8 cellular contexts compared by ENCODE assay signal in the genomic region with DNA sequence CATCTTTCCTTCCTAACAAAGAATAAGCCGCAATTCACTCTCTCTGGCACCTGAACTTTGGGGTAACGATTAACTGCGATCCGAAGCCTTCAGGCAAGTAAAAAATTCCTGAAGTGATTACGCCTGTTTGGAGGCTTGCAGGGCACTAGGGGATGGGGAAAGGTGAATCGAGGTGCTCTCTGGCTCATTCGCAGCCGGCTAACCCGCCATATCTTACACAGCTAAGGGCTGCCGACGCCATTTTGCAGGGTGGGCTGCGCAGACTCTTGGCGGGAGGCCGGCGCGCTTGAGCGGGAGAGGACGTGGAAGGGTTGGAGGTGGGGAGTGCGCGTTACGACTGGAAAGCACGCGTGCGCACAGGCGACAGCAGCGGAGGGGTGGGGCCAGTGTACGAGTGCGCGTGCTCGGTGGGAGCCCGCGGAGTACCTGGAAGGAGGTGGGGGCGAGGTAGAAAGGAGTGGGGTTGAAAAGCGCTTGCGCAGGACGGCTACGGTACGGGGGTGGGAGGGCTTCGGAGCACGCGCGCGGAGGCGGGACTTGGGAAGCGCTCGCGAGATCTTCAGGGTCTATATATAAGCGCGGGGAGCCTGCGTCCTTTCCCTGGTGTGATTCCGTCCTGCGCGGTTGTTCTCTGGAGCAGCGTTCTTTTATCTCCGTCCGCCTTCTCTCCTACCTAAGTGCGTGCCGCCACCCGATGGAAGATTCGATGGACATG. TPM values are rescaled to one million over a fixed set of nuclear protein-coding genes. Genes with fewer than 3 reads are reported as not detected.
A peak's percentile ranks its signal among the peaks of the same experiment; 100 is the strongest.
DNase-seq lines count a peak whose midpoint lies in the region; ATAC-seq and TF ChIP-seq lines count a peak whose summit lies in the region.

A gene with protein sequence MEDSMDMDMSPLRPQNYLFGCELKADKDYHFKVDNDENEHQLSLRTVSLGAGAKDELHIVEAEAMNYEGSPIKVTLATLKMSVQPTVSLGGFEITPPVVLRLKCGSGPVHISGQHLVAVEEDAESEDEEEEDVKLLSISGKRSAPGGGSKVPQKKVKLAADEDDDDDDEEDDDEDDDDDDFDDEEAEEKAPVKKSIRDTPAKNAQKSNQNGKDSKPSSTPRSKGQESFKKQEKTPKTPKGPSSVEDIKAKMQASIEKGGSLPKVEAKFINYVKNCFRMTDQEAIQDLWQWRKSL (plus strand): TSS at position 595 of the 715 bp plus-strand sequence. CDS start 100 bp downstream, at position 695.

- peaks cover 37% of the 10 kb centered on the region for H3K4me1 ChIP-seq in mononuclear cell (ENCODE audit: insufficient read depth, low read length)

- no peak for TF ChIP-seq CTCF in epithelial cell of esophagus (IDR thresholded peaks at IDR 0.05; ENCODE audit: insufficient read depth, low read depth, low read length, missing control alignments)

- ATAC-seq in GM21529 (IDR thresholded peaks at IDR 0.05; ENCODE audit: unreplicated experiment): peak; percentile 82

- H3K4me3 Mint-ChIP-seq in IgD-negative memory B cell: peak within 1 kb of the TSS; percentile 89 to 99 (median 98)

- no peaks in the 10 kb centered on the region for H3K9me3 ChIP-seq in mononuclear cell (ENCODE audit: low read depth, low read length)

- peak within 1 kb of the TSS; percentile 92 to 99 (median 99) for H3K27ac Mint-ChIP-seq in IgD-negative memory B cell

- no peaks in the 10 kb centered on the region for H3K36me3 Mint-ChIP-seq in IgD-negative memory B cell

- H3K9me3 Mint-ChIP-seq in IgD-negative memory B cell: peaks cover 0 to 1% (median 0%) of the 10 kb centered on the region in 3 donors

- H3K4me1 Mint-ChIP-seq in IgD-negative memory B cell: peaks cover 30 to 33% (median 30%) of the 10 kb centered on the region in 3 donors

- H3K27me3 Mint-ChIP-seq in IgD-negative memory B cell: peaks cover 6% of the 10 kb centered on the region

- DNase-seq in DMS 273 treated with DMSO at 0.1 percent for 48 hours (lab: John Stamatoyannopoulos, UW) (peak; percentile 96), OCI-M2 (lab: John Stamatoyannopoulos, UW; ENCODE audit: unreplicated experiment) (peak; percentile 70), activated T-cell treated with anti-CD3 and anti-CD28 coated beads for 4 hours (peak; percentile 98), epithelial cell of esophagus (ENCODE audit: low read depth) (peak; percentile 98)
- DNase-seq in stimulated activated CD8-positive, alpha-beta memory T cell treated with anti-CD3 and anti-CD28 coated beads, Interleukin-4, amount 100 ng/mL, for 1 hour (ENCODE audit: low read depth in 2 of 2, low spot score in 1 of 2): peak; percentile 93 to 97

- H3K4me3 ChIP-seq in epithelial cell of esophagus (ENCODE audit: low read length): peak within 1 kb of the TSS; percentile 92
- H3K4me3 ChIP-seq in mononuclear cell (ENCODE audit: low read length): peak within 1 kb of the TSS; percentile 51

- no peaks in the 10 kb centered on the region for H3K27me3 ChIP-seq in mononuclear cell (ENCODE audit: insufficient read depth, low read length)

RNA-seq across cellular contexts. Expression of the gene that starts here (rescaled TPM):
- 715 TPM for polyA plus RNA-seq in IgD-negative memory B cell
- 1,212 TPM for total RNA-seq in mononuclear cell

Comparison
In these comparisons a context has a peak if more than half of its experiments do, and no peak if none do; other contexts are left out.
1. Peak in every context shown above with its lines: DNase-seq, ATAC-seq and H3K4me3 ChIP-seq.